In the genomic region with DNA sequence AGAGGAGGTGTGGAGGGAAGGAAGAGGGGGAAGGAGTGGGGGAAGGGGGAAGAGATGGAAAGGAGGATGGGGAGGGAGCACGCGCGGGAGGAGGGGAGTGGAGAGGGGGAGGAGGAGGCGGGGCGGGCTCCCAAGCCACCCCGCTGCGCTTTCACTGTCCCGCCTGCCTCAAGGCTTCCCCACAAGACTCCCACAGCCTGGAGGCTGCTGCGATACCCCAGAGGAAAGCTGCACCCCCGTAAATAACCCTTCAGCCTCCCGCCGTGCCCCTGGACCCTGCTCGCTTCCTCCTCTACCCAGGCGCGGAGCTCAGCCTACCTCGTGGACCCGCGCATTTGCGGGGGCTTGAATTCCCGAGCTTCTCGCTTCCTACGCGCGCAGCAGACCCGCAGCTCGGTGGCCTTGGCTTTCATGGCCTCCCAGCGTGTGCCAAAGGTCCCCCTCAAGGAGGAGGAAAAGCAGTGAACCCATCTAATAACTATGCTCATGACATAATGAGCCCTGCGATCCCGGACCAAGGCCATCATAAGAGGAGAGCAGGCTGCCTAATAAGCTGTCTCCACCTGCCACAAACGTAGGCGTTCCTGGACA, we compare ENCODE assay signal across 8 cellular contexts. TPM values are rescaled to one million over a fixed set of nuclear protein-coding genes. Genes with fewer than 3 reads are reported as not detected.
A peak's percentile ranks its signal among the peaks of the same experiment; 100 is the strongest.
DNase-seq lines count a peak whose midpoint lies in the region; ATAC-seq and TF ChIP-seq lines count a peak whose summit lies in the region.

Gene C10orf67 (minus strand): TSS at position 547 of the 591 bp plus-strand sequence. CDS start 23 bp downstream, at position 524.

- peak within 1 kb of the TSS; percentile 40 for H3K4me3 ChIP-seq in HAP-1
- peak within 1 kb of the TSS; percentile 76 for H3K4me3 ChIP-seq in epithelial cell of proximal tubule (ENCODE audit: low read depth, low read length)
- peak within 1 kb of the TSS; percentile 14 for H3K4me3 ChIP-seq in thymus (ENCODE audit: low read length)

- H3K9me3 ChIP-seq in HAP-1 (no peaks in the 10 kb centered on the region), thymus (ENCODE audit: control insufficient read depth) (no peaks in the 10 kb centered on the region)

- 4% methylated on average over 31 of the region's 31 CpGs for WGBS in thymus

- H3K27me3 ChIP-seq in HAP-1 (ENCODE audit: low read depth), result no peaks in the 10 kb centered on the region
- peaks cover 15% of the 10 kb centered on the region for H3K27me3 ChIP-seq in thymus (ENCODE audit: control insufficient read depth, insufficient read depth)

- H3K4me1 ChIP-seq in HAP-1 (peaks cover 11% of the 10 kb centered on the region), thymus (ENCODE audit: control insufficient read depth, insufficient read depth, low read length) (no peaks in the 10 kb centered on the region)

- peaks cover 50 to 57% (median 55%) of the 10 kb centered on the region in 3 donors for H3K27me3 Mint-ChIP-seq in CD14-positive monocyte (ENCODE audit: low read depth in 3 of 3)

- intact Hi-C loops in CD14-positive monocyte (cut with micrococcal nuclease), result loop anchor here in 1 of 2 donors (10.0 kb wide), 1 partner anchor 310 kb away; no protein-coding TSS in a partner anchor

- TF ChIP-seq CTCF in CD14-positive monocyte (IDR thresholded peaks at IDR 0.05), result no peak
- TF ChIP-seq CTCF in epithelial cell of proximal tubule (conservative IDR thresholded peaks at IDR 0.05; ENCODE audit: low read depth, low read length), result no peak

- H3K36me3 ChIP-seq in HAP-1 (replicated peaks), result no peaks in the 10 kb centered on the region
- no peaks in the 10 kb centered on the region for H3K36me3 ChIP-seq in thymus (ENCODE audit: control insufficient read depth, insufficient read depth)

- peak within 1 kb of the TSS; percentile 74 to 85 for H3K4me3 Mint-ChIP-seq in CD14-positive monocyte

- H3K27ac Mint-ChIP-seq in CD14-positive monocyte, result no peak within 1 kb of the TSS

- ATAC-seq in activated CD4-positive, CD25-positive, alpha-beta regulatory T cell treated with anti-CD3 and anti-CD28 coated beads, Interleukin-2, amount 50 U/mL, for 24 hours, result peak; percentile 7 to 17
- no peak for ATAC-seq in HG02610 (IDR thresholded peaks at IDR 0.05; ENCODE audit: unreplicated experiment)

- H3K9me3 Mint-ChIP-seq in CD14-positive monocyte, result peaks cover 0 to 18% (median 5%) of the 10 kb centered on the region in 7 donors

- H3K27ac ChIP-seq in thymus (ENCODE audit: low read depth), result no peak within 1 kb of the TSS

- DNase-seq in CD14-positive monocyte (ENCODE audit: low spot score) (no peak), HAP-1 (ENCODE audit: low spot score in 2 of 2) (peak; percentile 40 to 71), epithelial cell of proximal tubule (ENCODE audit: low read depth) (no peak), midbrain (lab: John Stamatoyannopoulos, UW) (peak; percentile 60), SW 1271 (lab: John Stamatoyannopoulos, UW) (no peak)

- peaks cover 0 to 4% of the 10 kb centered on the region in 2 donors for H3K36me3 Mint-ChIP-seq in CD14-positive monocyte

- in situ Hi-C loops in HAP-1 (cut with MboI; ENCODE audit: low sequenced_read_pairs), result no loop called here

- H3K4me1 Mint-ChIP-seq in CD14-positive monocyte, result peaks cover 11% of the 10 kb centered on the region

RNA-seq across cellular contexts. Expression of gene C10orf67, which starts in this region (rescaled TPM):
- polyA plus RNA-seq in CD14-positive monocyte (not detected), thymus (0.16 TPM)
- total RNA-seq in epithelial cell of proximal tubule, result 0.40 and 0.43 TPM in 2 replicates

Comparison
In these comparisons a context has a peak if more than half of its experiments do, and no peak if none do; other contexts are left out.
1. DNase-seq: peak in HAP-1 (2 of 2) and midbrain (single experiment); none in CD14-positive monocyte (single experiment), epithelial cell of proximal tubule (single experiment) and SW 1271 (0 of 2).
2. H3K4me3 ChIP-seq: peak in every context shown above with its lines; median percentile 76 in epithelial cell of proximal tubule; 40 in HAP-1; 14 in thymus.